ENCODE assay signal across 23 cellular contexts in the genomic region with DNA sequence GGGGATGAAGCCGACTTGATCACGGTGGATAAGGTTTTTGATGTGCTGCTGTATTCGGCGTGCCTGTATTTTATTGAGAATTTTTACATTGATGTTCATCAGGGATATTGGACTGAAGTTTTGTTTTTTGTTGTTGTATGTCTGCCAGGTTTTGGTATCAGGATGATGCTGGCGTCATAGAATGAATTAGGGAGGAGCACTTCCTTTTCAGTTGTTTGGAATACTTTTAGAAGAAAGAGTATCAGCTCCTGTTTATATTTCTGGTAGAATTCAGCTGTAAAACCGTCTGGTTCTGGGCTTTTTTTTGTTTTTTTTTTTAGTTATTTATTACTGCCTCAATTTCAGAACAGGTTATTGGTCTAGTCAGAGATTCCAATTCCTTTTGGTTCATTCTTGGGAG.
"Had no signal": no experiment of that assay in that cellular context is flagged by ENCODE, and none has a peak within 500 bp of the region (broad histone marks: within the 10 kb centered on the region; RNA-seq: fewer than 3 reads in every experiment).

No MANE protein-coding gene starts in this region.

- H3K27ac Mint-ChIP-seq: IgD-negative memory B cell had no signal

- H3K4me3 ChIP-seq: K562, SJSA1, SK-N-MC had no signal

- H3K9me3 ChIP-seq: SJSA1 had no signal

- ATAC-seq: K562 had no signal

- H3K27ac ChIP-seq: HL-60, KMS-11, SJSA1, SK-N-MC had no signal

- H3K36me3 ChIP-seq: SJSA1 had no signal

- H3K4me1 ChIP-seq: SJSA1 had no signal

- DNase-seq: Kasumi-1, MM.1S, NCI-H1092 treated with DMSO at 0.1 percent for 48 hours, NCI-H1436, NCI-H187, NCI-H2029, NCI-H2081 treated with DMSO at 0.1 percent for 48 hours, NCI-H2171, NCI-H226, NCI-H446, NCI-H510A, NCI-H524 treated with DMSO at 0.1 percent for 48 hours, NCI-H69, NCI-H774, Right ventricle myocardium superior, RPMI8226, SIG-M5 had no signal

- H3K27me3 Mint-ChIP-seq: IgD-negative memory B cell had no signal

- H3K27me3 ChIP-seq: SJSA1 had no signal
